29 cellular contexts compared by ENCODE assay signal in genomic region chr2:212644195-212644837, GRCh38.
"Had no signal": no experiment of that assay in that cellular context is flagged by ENCODE, and none has a peak within 500 bp of the region (broad histone marks: within the 10 kb centered on the region; RNA-seq: fewer than 3 reads in every experiment).

No MANE protein-coding gene starts in this region.

- H3K4me1 ChIP-seq: colonic mucosa, esophagus muscularis mucosa, gastroesophageal sphincter, heart left ventricle, lower lobe of right lung, prostate gland, right atrium auricular region, stomach, vagina had no signal

- H3K36me3 ChIP-seq: colonic mucosa, esophagus muscularis mucosa, gastroesophageal sphincter, heart left ventricle, lower lobe of right lung, prostate gland, right atrium auricular region, stomach, thyroid gland, vagina had no signal

- H3K27me3 ChIP-seq: colonic mucosa, foreskin keratinocyte, gastroesophageal sphincter, hepatocyte, right atrium auricular region, thyroid gland, vagina had no signal

- H3K4me1 Mint-ChIP-seq: immature natural killer cell; naive thymus-derived CD8-positive, alpha-beta T cell had no signal

- H3K27ac Mint-ChIP-seq: dendritic cell treated with granulocyte-macrophage colony-stimulating factor and Interleukin-4, amounts not matched to agents 40 ng/mL and 50 ng/mL, for 4 days; immature natural killer cell; naive thymus-derived CD8-positive, alpha-beta T cell had no signal

- ATAC-seq: foreskin keratinocyte; gastroesophageal sphincter; heart left ventricle; left ventricle myocardium superior; lower lobe of right lung; naive thymus-derived CD8-positive, alpha-beta T cell; sciatic nerve had no signal

- H3K27ac ChIP-seq: colonic mucosa, esophagus muscularis mucosa, foreskin keratinocyte, gastroesophageal sphincter, heart left ventricle, hepatocyte, lower lobe of right lung, prostate gland, right atrium auricular region, stomach, thyroid gland, vagina had no signal

- DNase-seq: colonic mucosa; effector CD8-positive, alpha-beta T cell; foreskin keratinocyte; immature natural killer cell; islet precursor cell; left ventricle myocardium superior; lower lobe of right lung; naive thymus-derived CD8-positive, alpha-beta T cell; nucleus accumbens; stimulated activated CD4-positive, alpha-beta T cell treated with anti-CD3 and anti-CD28 coated beads, Interleukin-12 subunit alpha, Interleukin-12 subunit beta, amount 100 ng/mL, for 4 hours; stimulated activated CD4-positive, alpha-beta T cell treated with anti-CD3 and anti-CD28 coated beads, Interleukin-1b, Interleukin-23, amount 100 ng/mL, for 48 hours; stimulated activated CD4-positive, alpha-beta T cell treated with anti-CD3 and anti-CD28 coated beads, Interleukin-4, amount 100 ng/mL, for 1 hour; stimulated activated CD8-positive, alpha-beta memory T cell treated with anti-CD3 and anti-CD28 coated beads, Interleukin-4, amount 100 ng/mL, for 48 hours; stimulated activated naive CD4-positive, alpha-beta T cell treated with Interleukin-2 at 50 U/mL for 16 hours; stomach; thyroid gland; trophoblast cell had no signal

- H3K36me3 Mint-ChIP-seq: immature natural killer cell; naive thymus-derived CD8-positive, alpha-beta T cell had no signal

- H3K9me3 ChIP-seq: colonic mucosa, esophagus muscularis mucosa, gastroesophageal sphincter, heart left ventricle, lower lobe of right lung, prostate gland, right atrium auricular region, stomach, thyroid gland, vagina had no signal

- H3K4me3 Mint-ChIP-seq: dendritic cell treated with granulocyte-macrophage colony-stimulating factor and Interleukin-4, amounts not matched to agents 40 ng/mL and 50 ng/mL, for 4 days; immature natural killer cell; naive thymus-derived CD8-positive, alpha-beta T cell; neural crest cell had no signal

- FAIRE-seq: endothelial cell of umbilical vein had no signal

- H3K9me3 Mint-ChIP-seq: dendritic cell treated with granulocyte-macrophage colony-stimulating factor and Interleukin-4, amounts not matched to agents 40 ng/mL and 50 ng/mL, for 4 days had no signal

- H3K4me3 ChIP-seq: colonic mucosa, esophagus muscularis mucosa, gastroesophageal sphincter, heart left ventricle, hepatocyte, lower lobe of right lung, prostate gland, right atrium auricular region, smooth muscle cell, stomach, thyroid gland, vagina had no signal

- H3K27me3 Mint-ChIP-seq: dendritic cell treated with granulocyte-macrophage colony-stimulating factor and Interleukin-4, amounts not matched to agents 40 ng/mL and 50 ng/mL, for 4 days had no signal
